1 cellular context compared by ENCODE assay signal in genomic region chr18:69935319-69936190, GRCh38.
TF ChIP-seq lines count a peak whose summit lies in the region.

No MANE protein-coding gene starts in this region.

TF ChIP-seq in HepG2, 621 proteins besides CTCF, POLR2A, EP300 and RAD21 (continued from another document and continues in another):
- TF ChIP-seq ELF3 (CRISPR knock-in tag; IDR thresholded peaks at IDR 0.05) (peak; percentile 50; the same call in 1 of the 2 replicates), HHEX (CRISPR knock-in tag; IDR thresholded peaks at IDR 0.05) (no peak), POLR2AphosphoS5 (IDR thresholded peaks at IDR 0.05; ENCODE audit: low read depth, low read length) (no peak), HMG20A (CRISPR knock-in tag; IDR thresholded peaks at IDR 0.05; ENCODE audit: borderline replicate concordance) (peak; percentile 68; the same call in 1 of the 2 replicates), ZNF235 (CRISPR knock-in tag; IDR thresholded peaks at IDR 0.05; ENCODE audit: borderline replicate concordance) (no peak), ARID5B (CRISPR knock-in tag; IDR thresholded peaks at IDR 0.05) (peak; percentile 67), THAP8 (CRISPR knock-in tag; IDR thresholded peaks at IDR 0.05; ENCODE audit: borderline replicate concordance) (no peak), ZNF547 (CRISPR knock-in tag; IDR thresholded peaks at IDR 0.05) (no peak), JUN (CRISPR knock-in tag; IDR thresholded peaks at IDR 0.05) (no peak), TGIF2 (CRISPR knock-in tag; IDR thresholded peaks at IDR 0.05) (0 out of 2 replicates have a peak, but pooled peaks have one; percentile 31), GATAD2A (CRISPR knock-in tag; IDR thresholded peaks at IDR 0.05) (0 out of 2 replicates have a peak, but pooled peaks have one; percentile 11), FOXM1 (CRISPR knock-in tag; IDR thresholded peaks at IDR 0.05) (no peak), SOX5 (CRISPR knock-in tag; IDR thresholded peaks at IDR 0.05; ENCODE audit: borderline replicate concordance) (peak; percentile 94), ZNF335 (CRISPR knock-in tag; IDR thresholded peaks at IDR 0.05) (no peak), ZBTB46 (CRISPR knock-in tag; IDR thresholded peaks at IDR 0.05; ENCODE audit: borderline replicate concordance) (no peak), ZSCAN30 (CRISPR knock-in tag; IDR thresholded peaks at IDR 0.05) (no peak), XRCC5 (optimal IDR thresholded peaks at IDR 0.05; ENCODE audit: low read length) (no peak), HBP1 (CRISPR knock-in tag; IDR thresholded peaks at IDR 0.05; ENCODE audit: low read depth) (no peak), ZNF441 (CRISPR knock-in tag; IDR thresholded peaks at IDR 0.05; ENCODE audit: borderline replicate concordance) (no peak), SIN3B (IDR thresholded peaks at IDR 0.05; ENCODE audit: low read length) (no peak), PITX1 (CRISPR knock-in tag; IDR thresholded peaks at IDR 0.05) (0 out of 2 replicates have a peak, but pooled peaks have one; percentile 33), HIC2 (CRISPR knock-in tag; IDR thresholded peaks at IDR 0.05; ENCODE audit: low read depth) (no peak), SAP130 (CRISPR knock-in tag; IDR thresholded peaks at IDR 0.05; ENCODE audit: low read depth) (no peak), ZNF343 (CRISPR knock-in tag; IDR thresholded peaks at IDR 0.05) (no peak), ZNF781 (CRISPR knock-in tag; IDR thresholded peaks at IDR 0.05; ENCODE audit: borderline replicate concordance, not compliant biosample characterization) (no peak), PAXIP1 (CRISPR knock-in tag; conservative IDR thresholded peaks at IDR 0.05) (0 out of 2 replicates have a peak, but pooled peaks have one; percentile 11), LRRFIP1 (CRISPR knock-in tag; conservative IDR thresholded peaks at IDR 0.05) (no peak), TCF7L2 (IDR thresholded peaks at IDR 0.05; ENCODE audit: low read depth, low read length) (peak; percentile 67), YEATS4 (CRISPR knock-in tag; IDR thresholded peaks at IDR 0.05; ENCODE audit: borderline replicate concordance) (no peak), NR3C1 (CRISPR knock-in tag; IDR thresholded peaks at IDR 0.05) (no peak), CHD4 (IDR thresholded peaks at IDR 0.05; ENCODE audit: borderline replicate concordance, low read length) (no peak), FOSL2 (CRISPR knock-in tag; IDR thresholded peaks at IDR 0.05) (0 out of 2 replicates have a peak, but pooled peaks have one; percentile 14), GATAD1 (CRISPR knock-in tag; IDR thresholded peaks at IDR 0.05) (no peak), ZNF616 (CRISPR knock-in tag; IDR thresholded peaks at IDR 0.05; ENCODE audit: low read depth) (no peak), ZBTB7B (CRISPR knock-in tag; IDR thresholded peaks at IDR 0.05) (no peak), ZNF710 (CRISPR knock-in tag; IDR thresholded peaks at IDR 0.05; ENCODE audit: borderline replicate concordance) (no peak), PRDM15 (CRISPR knock-in tag; IDR thresholded peaks at IDR 0.05) (no peak)
